In the genomic region with DNA sequence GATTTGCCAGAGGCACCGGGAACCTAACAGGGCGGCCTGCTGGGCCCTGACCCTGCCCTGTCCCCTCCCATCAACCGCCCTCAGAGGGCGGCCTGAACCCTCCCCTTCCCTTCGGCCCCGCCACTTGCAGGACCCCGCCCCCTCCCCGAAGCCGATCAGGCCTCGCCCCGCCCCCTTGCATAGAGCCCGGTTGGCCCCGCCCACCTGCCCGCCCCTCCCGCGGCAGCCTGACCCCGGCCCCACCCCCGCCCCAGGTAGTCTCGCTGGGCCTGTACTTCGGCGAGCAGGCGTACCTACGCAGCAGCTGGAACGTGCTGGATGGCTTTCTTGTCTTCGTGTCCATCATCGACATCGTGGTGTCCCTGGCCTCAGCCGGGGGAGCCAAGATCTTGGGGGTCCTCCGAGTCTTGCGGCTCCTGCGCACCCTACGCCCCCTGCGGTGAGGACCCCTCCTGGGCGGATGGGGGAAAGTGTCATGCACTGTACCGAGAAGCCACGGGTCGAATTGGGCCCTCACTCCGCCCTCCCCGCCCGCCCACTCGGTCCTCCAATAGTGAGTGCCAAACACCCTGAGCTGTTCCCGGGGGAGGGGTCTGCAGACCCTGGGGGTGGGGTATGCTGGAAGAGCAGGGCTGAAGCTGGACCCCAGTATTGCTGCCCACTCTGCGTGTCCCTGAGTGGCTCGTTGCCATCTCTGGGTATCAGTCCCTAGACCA, we compare ENCODE assay signal across 12 cellular contexts.
A peak's percentile ranks its signal among the peaks of the same experiment; 100 is the strongest.
DNase-seq lines count a peak whose midpoint lies in the region; FAIRE-seq and TF ChIP-seq lines count a peak whose summit lies in the region.
"Had no signal": no experiment of that assay in that cellular context is flagged by ENCODE, and none has a peak within 500 bp of the region (broad histone marks: within the 10 kb centered on the region; RNA-seq: fewer than 3 reads in every experiment).

No MANE protein-coding gene starts in this region.

- H3K36me3 ChIP-seq in colonic mucosa (no peaks in the 10 kb centered on the region), SJCRH30 (no peaks in the 10 kb centered on the region)
- H3K36me3 ChIP-seq: brain microvascular endothelial cell had no signal

- no peaks in the 10 kb centered on the region for H3K36me3 Mint-ChIP-seq in mesothelial cell of epicardium

- peaks cover 14% of the 10 kb centered on the region for H3K4me1 ChIP-seq in colonic mucosa
- no peaks in the 10 kb centered on the region for H3K4me1 ChIP-seq in SJCRH30

- no peak overlapping the region for H3K27ac Mint-ChIP-seq in mesothelial cell of epicardium
- H3K27ac Mint-ChIP-seq: T-helper 2 cell treated with Interferon-gamma antibody and Interleukin-4, amounts not matched to agents 5 μg/mL and 100 μg/mL, for 36 hours had no signal

- no peak overlapping the region for H3K9ac ChIP-seq in colonic mucosa (ENCODE audit: low read depth in 2 of 2, low read length in 2 of 2)

- DNase-seq in GM20000 (ENCODE audit: low spot score), result peak; percentile 61
- peak; percentile 30 for DNase-seq in SK-MEL-5 (ENCODE audit: low read depth, low spot score)
- DNase-seq in colonic mucosa, result peak; percentile 60
- peak; percentile 34 for DNase-seq in stimulated activated CD4-positive, alpha-beta T cell treated with anti-CD3 and anti-CD28 coated beads, Interleukin-12 subunit alpha, Interleukin-12 subunit beta, amount 100 ng/mL, for 4 hours
- no peak for DNase-seq in NCI-H2029 treated with DMSO at 0.1 percent for 48 hours (lab: John Stamatoyannopoulos, UW)
- DNase-seq in HTR-8/SVneo (ENCODE audit: insufficient read length, low spot score), result no peak
- DNase-seq in mesothelial cell of epicardium (ENCODE audit: low spot score in 2 of 2, unreplicated experiment in 2 of 2), result no peak
- no peak for DNase-seq in SJCRH30
- DNase-seq: brain microvascular endothelial cell, foreskin fibroblast, NCI-H2171 had no signal

- H3K27ac ChIP-seq in colonic mucosa, result no peak overlapping the region
- no peak overlapping the region for H3K27ac ChIP-seq in SJCRH30
- H3K27ac ChIP-seq: brain microvascular endothelial cell had no signal

- no peak for FAIRE-seq in HTR-8/SVneo (lab: Jason Lieb, UNC)

- H3K9me3 ChIP-seq in colonic mucosa (no peaks in the 10 kb centered on the region), SJCRH30 (replicated peaks) (no peaks in the 10 kb centered on the region)

- peaks cover 82% of the 10 kb centered on the region for H3K27me3 Mint-ChIP-seq in mesothelial cell of epicardium (ENCODE audit: low read depth)

- H3K9me3 Mint-ChIP-seq in mesothelial cell of epicardium, result no peaks in the 10 kb centered on the region
- H3K9me3 Mint-ChIP-seq: T-helper 2 cell treated with Interferon-gamma antibody and Interleukin-4, amounts not matched to agents 5 μg/mL and 100 μg/mL, for 36 hours had no signal

- H3K4me3 ChIP-seq in colonic mucosa, result no peak overlapping the region
- H3K4me3 ChIP-seq in SJCRH30, result no peak overlapping the region

- no peak overlapping the region for H3K4me3 Mint-ChIP-seq in mesothelial cell of epicardium
- H3K4me3 Mint-ChIP-seq: T-helper 2 cell treated with Interferon-gamma antibody and Interleukin-4, amounts not matched to agents 5 μg/mL and 100 μg/mL, for 36 hours had no signal

- H3K4me1 Mint-ChIP-seq in mesothelial cell of epicardium, result peaks cover 7% of the 10 kb centered on the region

- H3K27me3 ChIP-seq in colonic mucosa, result peaks cover 27% of the 10 kb centered on the region
- H3K27me3 ChIP-seq in SJCRH30, result no peaks in the 10 kb centered on the region

- intact Hi-C loops in colonic mucosa (cut with DNase I), result no loop called here

- no peak for TF ChIP-seq CTCF in GM20000 (IDR thresholded peaks at IDR 0.05; ENCODE audit: extremely low read depth, missing control alignments)
- TF ChIP-seq CTCF in colonic mucosa (IDR thresholded peaks at IDR 0.05), result no peak
- no peak for TF ChIP-seq CTCF in mesothelial cell of epicardium (IDR thresholded peaks at IDR 0.05; ENCODE audit: unreplicated experiment)

- in situ Hi-C loops in SK-MEL-5 (cut with HindIII; ENCODE audit: low pct_unique_long_range_greater_than_20kb, low sequenced_read_pairs), result no loop called here

Comparison
In these comparisons a context has a peak if more than half of its experiments do, and no peak if none do; other contexts are left out.
1. DNase-seq: peak in GM20000 (single experiment), SK-MEL-5 (single experiment), colonic mucosa (single experiment) and stimulated activated CD4-positive, alpha-beta T cell treated with anti-CD3 and anti-CD28 coated beads, Interleukin-12 subunit alpha, Interleukin-12 subunit beta, amount 100 ng/mL, for 4 hours (single experiment); none in NCI-H2029 treated with DMSO at 0.1 percent for 48 hours (single experiment), HTR-8/SVneo (single experiment), mesothelial cell of epicardium (0 of 2) and SJCRH30 (0 of 2).